Comparison of ENCODE assay signal across 12 cellular contexts in genomic region chr3:17979248-17979647, GRCh38.
DNase-seq lines count a peak whose midpoint lies in the region; ATAC-seq and TF ChIP-seq lines count a peak whose summit lies in the region.
"Had no signal": no experiment of that assay in that cellular context is flagged by ENCODE, and none has a peak within 500 bp of the region (broad histone marks: within the 10 kb centered on the region; RNA-seq: fewer than 3 reads in every experiment).

No MANE protein-coding gene starts in this region.

- peak overlapping the region; percentile 93 for H3K27ac ChIP-seq in HL-60 (replicated peaks)
- no peak overlapping the region for H3K27ac ChIP-seq in SK-N-SH (ENCODE audit: low read depth in 2 of 2, low read length in 1 of 2)
- no peak overlapping the region for H3K27ac ChIP-seq in iPS DF 6.9 (ENCODE audit: low read length)
- H3K27ac ChIP-seq: epithelial cell of prostate, SK-N-MC had no signal

- ATAC-seq in GM18858 (IDR thresholded peaks at IDR 0.05; ENCODE audit: unreplicated experiment) (no peak), GM21737 (IDR thresholded peaks at IDR 0.05; ENCODE audit: unreplicated experiment) (no peak)

- no peaks in the 10 kb centered on the region for H3K4me1 ChIP-seq in BE2C
- peaks cover 0 to 6% of the 10 kb centered on the region in 2 experiments; a peak in 1 of 4 replicates for H3K4me1 ChIP-seq in SK-N-SH (ENCODE audit: control insufficient read depth in 1 of 2, insufficient read depth in 2 of 2, low read depth in 1 of 2, low read length in 1 of 2)
- no peaks in the 10 kb centered on the region for H3K4me1 ChIP-seq in iPS DF 6.9 (ENCODE audit: control insufficient read depth, insufficient read depth, low read length)

- H3K4me2 ChIP-seq in SK-N-SH, result no peak overlapping the region

- no peaks in the 10 kb centered on the region for H4K20me1 ChIP-seq in SK-N-SH (ENCODE audit: insufficient read depth)

- intact Hi-C loops in posterior vena cava (cut with DNase I), result no loop called here

- 30% methylated on average over 2 of the region's 2 CpGs for WGBS in SK-N-SH (ENCODE audit: low lambda C conversion rate)
- WGBS in iPS DF 6.9 (ENCODE audit: insufficient coverage, insufficient read length), result no CpG with 5 or more reads among the region's 2 CpGs

- H3K36me3 ChIP-seq in BE2C (no peaks in the 10 kb centered on the region), SK-N-SH (replicated peaks in 1 of 2; ENCODE audit: control insufficient read depth in 1 of 2, insufficient read depth in 2 of 2, low read length in 1 of 2) (no peaks in the 10 kb centered on the region), iPS DF 6.9 (ENCODE audit: control insufficient read depth, insufficient read depth, low read length) (no peaks in the 10 kb centered on the region)

- H3K4me3 ChIP-seq in BE2C (ENCODE audit: low read depth, low read length) (no peak overlapping the region), HL-60 (replicated peaks; ENCODE audit: insufficient read depth, low read length) (no peak overlapping the region), SK-N-SH (ENCODE audit: low read depth in 2 of 2, low read length in 1 of 2) (no peak overlapping the region), iPS DF 6.9 (ENCODE audit: low read length) (no peak overlapping the region)
- H3K4me3 ChIP-seq: SK-N-MC had no signal

- CTCF ChIA-PET in SK-N-SH (lab: Yijun Ruan, JAX), result interaction anchor here (1.4 to 2.2 kb wide), 4 partner anchors 9 to 112 kb away, joined by 3 to 6 read pairs (median 4); no protein-coding TSS in a partner anchor

- no peaks in the 10 kb centered on the region for H3F3A ChIP-seq in SK-N-SH (replicated peaks; ENCODE audit: insufficient read depth)

- POLR2A ChIA-PET in SK-N-SH (lab: Yijun Ruan, JAX), result no interaction called here

- no peaks in the 10 kb centered on the region for H3K9me3 ChIP-seq in BE2C
- no peaks in the 10 kb centered on the region for H3K9me3 ChIP-seq in SK-N-SH
- H3K9me3 ChIP-seq in iPS DF 6.9 (ENCODE audit: control insufficient read depth, insufficient read depth, low read length), result no peaks in the 10 kb centered on the region

- H3K9me2 ChIP-seq in SK-N-SH, result no peaks in the 10 kb centered on the region

- 0 out of 2 replicates have a peak, but pooled peaks have one; percentile 7 for TF ChIP-seq CTCF in BE2C (IDR thresholded peaks at IDR 0.05; ENCODE audit: low read depth, low read length)
- TF ChIP-seq CTCF in HL-60 (IDR thresholded peaks at IDR 0.05; ENCODE audit: insufficient read depth, low read length), result no peak
- no peak for TF ChIP-seq CTCF in SK-N-SH (IDR thresholded peaks at IDR 0.05)

- H3K79me2 ChIP-seq in SK-N-SH (ENCODE audit: insufficient read depth), result no peaks in the 10 kb centered on the region

- peak; percentile 50 for TF ChIP-seq RAD21 in SK-N-SH (IDR thresholded peaks at IDR 0.05; ENCODE audit: low read length)

- no peak overlapping the region for H3K9ac ChIP-seq in SK-N-SH

- TF ChIP-seq EP300 in SK-N-SH (IDR thresholded peaks at IDR 0.05; ENCODE audit: borderline replicate concordance in 1 of 2, low read depth in 1 of 2, low read length in 1 of 2), result no peak

- H3K27me3 ChIP-seq in BE2C (no peaks in the 10 kb centered on the region), HL-60 (ENCODE audit: insufficient read depth, poor library complexity, severe bottlenecking) (no peaks in the 10 kb centered on the region), SK-N-SH (ENCODE audit: insufficient read depth) (no peaks in the 10 kb centered on the region; the same call in 1 of the 2 replicates), iPS DF 6.9 (ENCODE audit: control insufficient read depth, insufficient read depth, low read length) (no peaks in the 10 kb centered on the region)

- no peak for DNase-seq in BE2C
- DNase-seq in HL-60 (ENCODE audit: low read depth in 1 of 2, low spot score in 1 of 2), result peak in 1 of 2 experiments; percentile 73
- no peak for DNase-seq in SK-N-SH
- DNase-seq in iPS DF 6.9 (ENCODE audit: low read depth, low spot score), result peak; percentile 11
- DNase-seq in posterior vena cava (ENCODE audit: low spot score), result no peak
- no peak for DNase-seq in NCI-H146 treated with DMSO at 0.1 percent for 48 hours (lab: John Stamatoyannopoulos, UW; ENCODE audit: unreplicated experiment)
- DNase-seq: amniotic stem cell, NCI-H2171 had no signal

- no peak overlapping the region for H2AFZ ChIP-seq in SK-N-SH (ENCODE audit: low read depth)

TF ChIP-seq in SK-N-SH, 30 proteins besides CTCF, POLR2A, EP300 and RAD21:
- TF ChIP-seq RFX5 (IDR thresholded peaks at IDR 0.05; ENCODE audit: low read length) (no peak), TEAD4 (IDR thresholded peaks at IDR 0.05; ENCODE audit: borderline replicate concordance, insufficient read depth) (no peak), MAX (IDR thresholded peaks at IDR 0.05; ENCODE audit: low read depth) (no peak), TCF12 (IDR thresholded peaks at IDR 0.05) (no peak), SMC3 (IDR thresholded peaks at IDR 0.05; ENCODE audit: low read depth, low read length) (no peak)
TF ChIP-seq in SK-N-SH: peak in this region for 0.
